8 cellular contexts compared by ENCODE assay signal in the genomic region with DNA sequence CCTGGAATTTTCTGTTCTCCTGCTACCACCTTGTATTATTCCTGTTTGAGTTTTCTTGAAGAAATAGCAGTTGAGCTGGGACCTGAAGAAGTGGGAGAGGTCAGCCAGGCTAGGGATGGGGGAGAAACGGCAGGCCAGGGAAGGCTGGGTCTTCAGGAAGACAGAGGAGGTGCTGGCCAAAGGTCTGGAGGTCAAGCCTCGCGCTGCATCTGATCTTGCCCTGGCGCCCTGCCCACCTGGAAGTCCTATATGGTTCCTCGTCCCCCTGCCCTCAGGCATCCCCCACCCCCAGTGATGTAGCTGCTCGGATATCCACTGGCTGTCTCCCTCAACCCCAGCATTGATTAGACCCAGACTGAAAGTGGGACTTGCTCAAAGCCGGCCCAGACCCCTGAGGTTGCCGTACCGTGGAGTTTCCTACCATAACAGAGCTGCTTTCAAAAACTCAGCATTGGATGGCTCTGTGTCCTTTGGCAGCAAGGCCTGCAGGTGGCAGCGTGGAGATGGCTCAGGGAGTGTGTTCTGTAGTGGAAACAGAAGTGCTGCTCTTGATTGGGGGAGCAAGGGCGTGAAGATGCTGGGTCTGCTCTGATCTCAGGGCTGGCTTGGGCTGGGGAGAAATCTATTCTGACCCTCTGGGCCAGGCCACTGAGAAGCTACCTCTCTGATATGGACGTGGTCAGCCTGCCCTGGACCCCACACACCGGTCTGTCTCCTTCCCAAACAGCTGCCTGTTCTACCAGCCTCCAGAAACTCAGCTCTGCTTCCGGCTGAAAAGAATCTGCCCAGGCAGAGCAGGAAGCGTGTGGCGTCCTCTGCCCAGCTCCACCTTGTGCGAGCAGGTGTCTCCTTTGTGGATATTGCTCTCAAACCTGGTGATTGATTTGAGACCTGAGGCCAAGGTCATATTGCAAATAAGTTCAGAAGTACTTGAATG.
DNase-seq lines count a peak whose midpoint lies in the region; ATAC-seq, FAIRE-seq and TF ChIP-seq lines count a peak whose summit lies in the region.
"Had no signal": no experiment of that assay in that cellular context is flagged by ENCODE, and none has a peak within 500 bp of the region (broad histone marks: within the 10 kb centered on the region; RNA-seq: fewer than 3 reads in every experiment).

No MANE protein-coding gene starts in this region.

- H3K36me3 ChIP-seq in endothelial cell of umbilical vein (ENCODE audit: control insufficient read depth in 2 of 2, extremely low read depth in 1 of 2, insufficient read depth in 2 of 2, low read length in 2 of 2) (no peaks in the 10 kb centered on the region), thyroid gland (no peaks in the 10 kb centered on the region)

- peak; percentile 27 for DNase-seq in NCI-H446 treated with DMSO at 0.1 percent for 48 hours (lab: John Stamatoyannopoulos, UW)
- peak; percentile 57 for DNase-seq in activated CD4-positive, alpha-beta T cell treated with anti-CD3 and anti-CD28 coated beads, Interleukin-2, amount 10 ng/mL, durations not matched to agents 7 days and 5 days
- peak; percentile 61 for DNase-seq in endothelial cell of umbilical vein (ENCODE audit: low read depth, low spot score)
- peak; percentile 67 for DNase-seq in middle frontal gyrus (ENCODE audit: extremely low spot score, low spot score)
- peak; percentile 71 to 84 for DNase-seq in thyroid gland

- no peaks in the 10 kb centered on the region for H3K4me1 ChIP-seq in endothelial cell of umbilical vein (ENCODE audit: control insufficient read depth, extremely low read depth, insufficient read depth, low read length)
- H3K4me1 ChIP-seq in thyroid gland: peaks cover 0 to 20% of the 10 kb centered on the region in 2 donors

- no peak overlapping the region for H3K4me3 Mint-ChIP-seq in activated CD4-positive, alpha-beta T cell treated with anti-CD3 and anti-CD28 coated beads, Interleukin-2, amount 10 ng/mL, durations not matched to agents 7 days and 5 days

- H3K79me2 ChIP-seq in endothelial cell of umbilical vein (ENCODE audit: control insufficient read depth, insufficient read depth, low read length): no peaks in the 10 kb centered on the region

- no TSS peak for BruUV-seq in endothelial cell of umbilical vein (replicated peaks; lab: Mats Ljungman, UMichigan)

- WGBS in thyroid gland, 2 donors: 46 to 54% methylated on average over 17 of the region's 17 CpGs

- no peaks in the 10 kb centered on the region for H3K9me1 ChIP-seq in endothelial cell of umbilical vein (replicated peaks; ENCODE audit: control insufficient read depth, extremely low read depth, insufficient read depth, low read length)

- peak; percentile 56 for ATAC-seq in HG03108 (IDR thresholded peaks at IDR 0.05; ENCODE audit: unreplicated experiment)

- dilution Hi-C loops in endothelial cell of umbilical vein (cut with MboI; ENCODE audit: extremely low pct_ligation_motif_present, low sequenced_read_pairs): no loop called here

- FAIRE-seq in endothelial cell of umbilical vein (lab: Jason Lieb, UNC): peak; percentile 90
- FAIRE-seq: endometrium had no signal

- H3K4me2 ChIP-seq in endothelial cell of umbilical vein (ENCODE audit: insufficient read depth, low read length): no peak overlapping the region

- H3K27me3 ChIP-seq in endothelial cell of umbilical vein (ENCODE audit: control insufficient read depth in 2 of 2, insufficient read depth in 2 of 2, low read length in 2 of 2): no peaks in the 10 kb centered on the region
- no peaks in the 10 kb centered on the region for H3K27me3 ChIP-seq in thyroid gland

- H3K9me3 ChIP-seq in endothelial cell of umbilical vein (replicated peaks; ENCODE audit: control insufficient read depth, insufficient read depth, low read length) (no peaks in the 10 kb centered on the region), thyroid gland (no peaks in the 10 kb centered on the region)

- peaks cover 20% of the 10 kb centered on the region for H3K4me1 Mint-ChIP-seq in activated CD4-positive, alpha-beta T cell treated with anti-CD3 and anti-CD28 coated beads, Interleukin-2, amount 10 ng/mL, durations not matched to agents 7 days and 5 days

- no peaks in the 10 kb centered on the region for H4K20me1 ChIP-seq in endothelial cell of umbilical vein (replicated peaks; ENCODE audit: control insufficient read depth, extremely low read depth, insufficient read depth, low read length)

- H3K9me3 Mint-ChIP-seq in activated CD4-positive, alpha-beta T cell treated with anti-CD3 and anti-CD28 coated beads, Interleukin-2, amount 10 ng/mL, durations not matched to agents 7 days and 5 days: no peaks in the 10 kb centered on the region

- CTCF ChIA-PET in activated CD4-positive, alpha-beta T cell treated with anti-CD3 and anti-CD28 coated beads, Interleukin-2, amount 10 ng/mL, durations not matched to agents 7 days and 5 days (lab: Charles Lee): interaction anchor here (0.6 to 1.7 kb wide), 6 partner anchors 10 to 148 kb away, joined by 3 to 6 read pairs (median 3); no protein-coding TSS in a partner anchor
- CTCF ChIA-PET in endothelial cell of umbilical vein (lab: Charles Lee): interaction anchor here (0.6 to 5.1 kb wide), 26 partner anchors 9 to 610 kb away, joined by 3 to 29 read pairs (median 5); no protein-coding TSS in a partner anchor

- TF ChIP-seq CTCF in GM12874 (IDR thresholded peaks at IDR 0.05; ENCODE audit: insufficient read depth, low read depth, low read length): peak; percentile 82
- peak; percentile 65 to 79 for TF ChIP-seq CTCF in endothelial cell of umbilical vein (IDR thresholded peaks at IDR 0.05; ENCODE audit: extremely low read depth in 1 of 2, insufficient read depth in 1 of 2, low read depth in 1 of 2, low read length in 2 of 2)
- peak in 5 of 6 experiments; percentile 26 to 89 (median 75) for TF ChIP-seq CTCF in thyroid gland (IDR thresholded peaks at IDR 0.05)

- POLR2A ChIA-PET in activated CD4-positive, alpha-beta T cell treated with anti-CD3 and anti-CD28 coated beads, Interleukin-2, amount 10 ng/mL, durations not matched to agents 7 days and 5 days (lab: Charles Lee): interaction anchor here (0.6 kb wide), 1 partner anchor 428 kb away, joined by 4 read pairs; no protein-coding TSS in a partner anchor
- POLR2A ChIA-PET in endothelial cell of umbilical vein (lab: Charles Lee): no interaction called here

- no peak overlapping the region for H2AFZ ChIP-seq in endothelial cell of umbilical vein (ENCODE audit: low read depth, low read length)

- no peak overlapping the region for H3K4me3 ChIP-seq in endothelial cell of umbilical vein (replicated peaks in 1 of 3; ENCODE audit: insufficient read depth in 1 of 3, low read depth in 1 of 3, low read length in 3 of 3)
- H3K4me3 ChIP-seq in thyroid gland (replicated peaks in 1 of 3): no peak overlapping the region

- no peak overlapping the region for H3K27ac ChIP-seq in endothelial cell of umbilical vein (ENCODE audit: insufficient read depth, low read depth, low read length)
- no peak overlapping the region for H3K27ac ChIP-seq in thyroid gland

- peak overlapping the region; percentile 11 for H3K27ac Mint-ChIP-seq in activated CD4-positive, alpha-beta T cell treated with anti-CD3 and anti-CD28 coated beads, Interleukin-2, amount 10 ng/mL, durations not matched to agents 7 days and 5 days

- TF ChIP-seq POLR2A in endothelial cell of umbilical vein (IDR thresholded peaks at IDR 0.05; ENCODE audit: low read depth, low read length) (no peak), thyroid gland (IDR thresholded peaks at IDR 0.05) (no peak)

- intact Hi-C loops in endothelial cell of umbilical vein (cut with micrococcal nuclease): loop anchor here (1.0 kb wide), 1 partner anchor 178 kb away; no protein-coding TSS in a partner anchor
- intact Hi-C loops in thyroid gland (cut with DNase I): no loop called here

- no peak overlapping the region for H3K9ac ChIP-seq in endothelial cell of umbilical vein (replicated peaks; ENCODE audit: extremely low read depth, insufficient read depth, low read length)

- H3K36me3 Mint-ChIP-seq in activated CD4-positive, alpha-beta T cell treated with anti-CD3 and anti-CD28 coated beads, Interleukin-2, amount 10 ng/mL, durations not matched to agents 7 days and 5 days (ENCODE audit: low read depth): peaks cover 12% of the 10 kb centered on the region

- no peaks in the 10 kb centered on the region for H3K27me3 Mint-ChIP-seq in activated CD4-positive, alpha-beta T cell treated with anti-CD3 and anti-CD28 coated beads, Interleukin-2, amount 10 ng/mL, durations not matched to agents 7 days and 5 days

TF ChIP-seq in endothelial cell of umbilical vein, 7 proteins besides CTCF, POLR2A, EP300 and RAD21:
- TF ChIP-seq, protein P1, sequence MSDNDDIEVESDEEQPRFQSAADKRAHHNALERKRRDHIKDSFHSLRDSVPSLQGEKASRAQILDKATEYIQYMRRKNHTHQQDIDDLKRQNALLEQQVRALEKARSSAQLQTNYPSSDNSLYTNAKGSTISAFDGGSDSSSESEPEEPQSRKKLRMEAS (IDR thresholded peaks at IDR 0.05; ENCODE audit: insufficient read depth, insufficient read length): no peak
- TF ChIP-seq JUN (IDR thresholded peaks at IDR 0.05; ENCODE audit: borderline replicate concordance, insufficient read depth, insufficient read length, low read depth) (no peak), EZH2 (IDR thresholded peaks at IDR 0.05; ENCODE audit: borderline replicate concordance, low read depth, low read length, severe bottlenecking) (no peak), POLR2AphosphoS5 (IDR thresholded peaks at IDR 0.05; ENCODE audit: insufficient read depth, low read depth, low read length) (no peak), FOS (IDR thresholded peaks at IDR 0.05; ENCODE audit: borderline replicate concordance, insufficient read depth, low read length) (no peak), MYC (IDR thresholded peaks at IDR 0.05; ENCODE audit: low read depth, low read length) (no peak), GATA2 (IDR thresholded peaks at IDR 0.05; ENCODE audit: insufficient read depth, insufficient read length, low read depth, low read length) (no peak)

Comparison
In these comparisons a context has a peak if more than half of its experiments do, and no peak if none do; other contexts are left out.
1. DNase-seq: peak in every context shown above with its lines; median percentile 78 in thyroid gland; 67 in middle frontal gyrus; 61 in endothelial cell of umbilical vein; 57 in activated CD4-positive, alpha-beta T cell treated with anti-CD3 and anti-CD28 coated beads, Interleukin-2, amount 10 ng/mL, durations not matched to agents 7 days and 5 days; 27 in NCI-H446 treated with DMSO at 0.1 percent for 48 hours.